Comparison of ENCODE assay signal across 21 cellular contexts in the genomic region with DNA sequence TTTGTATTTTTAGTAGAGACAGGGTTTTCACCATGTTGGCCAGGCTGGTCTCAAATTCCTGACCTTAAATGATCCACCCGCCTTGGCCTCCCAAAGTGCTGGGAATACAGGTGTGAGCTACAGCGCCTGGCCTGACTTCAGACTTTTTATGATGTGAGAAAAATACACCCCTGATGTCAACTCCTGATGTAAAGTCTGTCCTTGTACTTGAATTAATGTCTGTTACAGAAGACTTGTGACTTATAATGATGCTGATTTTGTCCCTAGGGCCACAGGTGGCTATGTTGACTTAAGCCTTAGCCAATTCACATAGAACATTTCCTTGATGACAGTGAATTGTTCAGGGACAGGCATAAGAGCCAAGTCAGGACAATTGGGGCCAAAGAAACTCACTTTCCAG. TPM values are rescaled to one million over a fixed set of nuclear protein-coding genes. Genes with fewer than 3 reads are reported as not detected.
"Had no signal": no experiment of that assay in that cellular context is flagged by ENCODE, and none has a peak within 500 bp of the region (broad histone marks: within the 10 kb centered on the region; RNA-seq: fewer than 3 reads in every experiment).

No MANE protein-coding gene starts in this region.

- H3K27ac Mint-ChIP-seq: activated CD4-positive, alpha-beta T cell treated with anti-CD3 and anti-CD28 coated beads, Interleukin-2, amount 10 ng/mL, durations not matched to agents 7 days and 5 days; activated CD8-positive, alpha-beta T cell treated with anti-CD3 and anti-CD28 coated beads for 36 hours; activated naive CD8-positive, alpha-beta T cell treated with anti-CD3 and anti-CD28 coated beads, Interleukin-2, amount 50 U/mL, for 24 hours; activated T-helper 1 cell treated with anti-CD3 and anti-CD28 coated beads, Interleukin-12 subunit alpha, Interleukin-12 subunit beta, Interleukin-2, Interleukin-4 antibody, amounts not matched to agents 30 ng/mL and 10 ng/mL and 1 ng/mL, durations not matched to agents 14 hours and 24 hours and 36 hours; brain; neural progenitor cell; progenitor cell of endocrine pancreas; T-helper 2 cell treated with Interferon-gamma antibody and Interleukin-4, amounts not matched to agents 5 μg/mL and 100 μg/mL, for 36 hours; type B pancreatic cell had no signal

- H3K9me3 ChIP-seq: heart right ventricle, left lung, thoracic aorta had no signal

- DNase-seq: activated CD4-positive, alpha-beta T cell treated with anti-CD3 and anti-CD28 coated beads, Interleukin-2, amount 10 ng/mL, durations not matched to agents 7 days and 5 days; activated CD4-positive, CD25-positive, alpha-beta regulatory T cell treated with anti-CD3 and anti-CD28 coated beads, Interleukin-2, amount 50 U/mL, for 72 hours; activated CD8-positive, alpha-beta T cell treated with anti-CD3 and anti-CD28 coated beads for 36 hours; activated gamma-delta T cell; activated naive CD4-positive, alpha-beta T cell treated with anti-CD3 and anti-CD28 coated beads, Interleukin-2, amount 50 U/mL, for 16 hours; activated naive CD8-positive, alpha-beta T cell treated with anti-CD3 and anti-CD28 coated beads, Interleukin-2, amount 50 U/mL, for 24 hours; heart right ventricle; left lung; naive thymus-derived CD4-positive, alpha-beta T cell; retina; stimulated activated CD4-positive, alpha-beta T cell treated with anti-CD3 and anti-CD28 coated beads, Interleukin-4, amount 100 ng/mL, for 24 hours; stimulated activated naive CD4-positive, alpha-beta T cell treated with Interleukin-2 at 50 U/mL for 16 hours; WERI-Rb-1 had no signal

- H2AFZ ChIP-seq: neural progenitor cell had no signal

- ATAC-seq: activated CD8-positive, alpha-beta T cell treated with anti-CD3 and anti-CD28 coated beads for 36 hours; activated naive CD8-positive, alpha-beta T cell treated with anti-CD3 and anti-CD28 coated beads, Interleukin-2, amount 50 U/mL, for 24 hours; heart right ventricle; left lung; naive thymus-derived CD4-positive, alpha-beta T cell had no signal

- H3K9me3 Mint-ChIP-seq: activated CD4-positive, alpha-beta T cell treated with anti-CD3 and anti-CD28 coated beads, Interleukin-2, amount 10 ng/mL, durations not matched to agents 7 days and 5 days; activated naive CD8-positive, alpha-beta T cell treated with anti-CD3 and anti-CD28 coated beads, Interleukin-2, amount 50 U/mL, for 24 hours; activated T-helper 1 cell treated with anti-CD3 and anti-CD28 coated beads, Interleukin-12 subunit alpha, Interleukin-12 subunit beta, Interleukin-2, Interleukin-4 antibody, amounts not matched to agents 30 ng/mL and 10 ng/mL and 1 ng/mL, durations not matched to agents 14 hours and 24 hours and 36 hours; T-helper 2 cell treated with Interferon-gamma antibody and Interleukin-4, amounts not matched to agents 5 μg/mL and 100 μg/mL, for 36 hours had no signal

- H3K4me1 Mint-ChIP-seq: activated CD4-positive, alpha-beta T cell treated with anti-CD3 and anti-CD28 coated beads, Interleukin-2, amount 10 ng/mL, durations not matched to agents 7 days and 5 days; brain; neural progenitor cell had no signal

- H3K27me3 ChIP-seq: heart right ventricle, left lung, neural progenitor cell had no signal

- H3K36me3 ChIP-seq: heart right ventricle, left lung, neural progenitor cell, thoracic aorta, WERI-Rb-1 had no signal

- H3K4me1 ChIP-seq: heart right ventricle, left lung, neural progenitor cell had no signal

- H3K27me3 Mint-ChIP-seq: activated CD8-positive, alpha-beta T cell treated with anti-CD3 and anti-CD28 coated beads for 36 hours; activated naive CD8-positive, alpha-beta T cell treated with anti-CD3 and anti-CD28 coated beads, Interleukin-2, amount 50 U/mL, for 24 hours; progenitor cell of endocrine pancreas had no signal

- H3K4me3 Mint-ChIP-seq: activated CD4-positive, alpha-beta T cell treated with anti-CD3 and anti-CD28 coated beads, Interleukin-2, amount 10 ng/mL, durations not matched to agents 7 days and 5 days; activated CD8-positive, alpha-beta T cell treated with anti-CD3 and anti-CD28 coated beads for 36 hours; activated naive CD8-positive, alpha-beta T cell treated with anti-CD3 and anti-CD28 coated beads, Interleukin-2, amount 50 U/mL, for 24 hours; activated T-helper 1 cell treated with anti-CD3 and anti-CD28 coated beads, Interleukin-12 subunit alpha, Interleukin-12 subunit beta, Interleukin-2, Interleukin-4 antibody, amounts not matched to agents 30 ng/mL and 10 ng/mL and 1 ng/mL, durations not matched to agents 14 hours and 24 hours and 36 hours; brain; naive thymus-derived CD4-positive, alpha-beta T cell; neural progenitor cell; T-helper 2 cell treated with Interferon-gamma antibody and Interleukin-4, amounts not matched to agents 5 μg/mL and 100 μg/mL, for 36 hours; type B pancreatic cell had no signal

- H3K4me2 ChIP-seq: neural progenitor cell had no signal

- FAIRE-seq: endometrium had no signal

- H3K27ac ChIP-seq: heart right ventricle, left lung, neural progenitor cell, thoracic aorta, WERI-Rb-1 had no signal

- H3K4me3 ChIP-seq: heart right ventricle, left lung, neural progenitor cell, thoracic aorta had no signal

- H3K36me3 Mint-ChIP-seq: brain, neural progenitor cell, type B pancreatic cell had no signal

RNA-seq across cellular contexts. Expression of gene MELK, which starts 42.5 kb away (rescaled TPM):
- polyA plus RNA-seq: naive thymus-derived CD4-positive, alpha-beta T cell had no signal
